Comparison of ENCODE assay signal across 1 cellular context in genomic region chr16:67942200-67942509, GRCh38.
TF ChIP-seq lines count a peak whose summit lies in the region.

No MANE protein-coding gene starts in this region.

TF ChIP-seq in HepG2, 621 proteins besides CTCF, POLR2A, EP300 and RAD21 (continued from another document):
- TF ChIP-seq ZNF687 (CRISPR knock-in tag; IDR thresholded peaks at IDR 0.05) = peak; percentile 75
- TF ChIP-seq PAX8 (CRISPR knock-in tag; IDR thresholded peaks at IDR 0.05; ENCODE audit: borderline replicate concordance) = no peak
- peak; percentile 56; the same call in 1 of the 3 replicates for TF ChIP-seq MXI1 (IDR thresholded peaks at IDR 0.05; ENCODE audit: borderline replicate concordance, low read depth, low read length)
- no peak for TF ChIP-seq FOXK1 (CRISPR knock-in tag; IDR thresholded peaks at IDR 0.05; ENCODE audit: borderline replicate concordance, low read depth)
- no peak for TF ChIP-seq ZNF414 (CRISPR knock-in tag; IDR thresholded peaks at IDR 0.05)
- 0 out of 2 replicates have a peak, but pooled peaks have one; percentile 8 for TF ChIP-seq CBX5 (CRISPR knock-in tag; IDR thresholded peaks at IDR 0.05; ENCODE audit: borderline replicate concordance)
- no peak for TF ChIP-seq ZNF510 (CRISPR knock-in tag; IDR thresholded peaks at IDR 0.05; ENCODE audit: low read depth)
- TF ChIP-seq SMYD3 (CRISPR knock-in tag; IDR thresholded peaks at IDR 0.05) = no peak
- no peak for TF ChIP-seq E2F1 (CRISPR knock-in tag; IDR thresholded peaks at IDR 0.05)
- 0 out of 2 replicates have a peak, but pooled peaks have one; percentile 59 for TF ChIP-seq ARNT2 (CRISPR knock-in tag; IDR thresholded peaks at IDR 0.05; ENCODE audit: low read depth)
- TF ChIP-seq ZFAT (CRISPR knock-in tag; conservative IDR thresholded peaks at IDR 0.05) = no peak
- no peak for TF ChIP-seq ZSCAN29 (CRISPR knock-in tag; conservative IDR thresholded peaks at IDR 0.05)
- no peak for TF ChIP-seq ZKSCAN1 (IDR thresholded peaks at IDR 0.05; ENCODE audit: low read length)
- no peak for TF ChIP-seq TBP (CRISPR knock-in tag; IDR thresholded peaks at IDR 0.05)
- peak; percentile 18; the same call in 1 of the 2 replicates for TF ChIP-seq BHLHE40 (IDR thresholded peaks at IDR 0.05; ENCODE audit: low read length)
- TF ChIP-seq ZNF572 (CRISPR knock-in tag; IDR thresholded peaks at IDR 0.05) = 0 out of 2 replicates have a peak, but pooled peaks have one; percentile 31
- no peak for TF ChIP-seq ARHGAP35 (CRISPR knock-in tag; IDR thresholded peaks at IDR 0.05; ENCODE audit: borderline replicate concordance)
- no peak for TF ChIP-seq TCF7L2 (IDR thresholded peaks at IDR 0.05; ENCODE audit: low read depth, low read length)
- TF ChIP-seq PHF21A (CRISPR knock-in tag; IDR thresholded peaks at IDR 0.05) = no peak
- TF ChIP-seq ZNF333 (CRISPR knock-in tag; IDR thresholded peaks at IDR 0.05; ENCODE audit: borderline replicate concordance) = no peak
- TF ChIP-seq ZMYM3 (CRISPR knock-in tag; IDR thresholded peaks at IDR 0.05) = peak; percentile 6; the same call in 1 of the 2 replicates
- TF ChIP-seq ZIK1 (CRISPR knock-in tag; IDR thresholded peaks at IDR 0.05; ENCODE audit: borderline replicate concordance, low read depth) = peak; percentile 73; the same call in 1 of the 2 replicates
- TF ChIP-seq ZNF709 (CRISPR knock-in tag; IDR thresholded peaks at IDR 0.05) = no peak
- TF ChIP-seq ZSCAN31 (CRISPR knock-in tag; IDR thresholded peaks at IDR 0.05; ENCODE audit: low read depth) = no peak; the same call in 1 of the 2 replicates
- TF ChIP-seq ZNF235 (CRISPR knock-in tag; IDR thresholded peaks at IDR 0.05; ENCODE audit: borderline replicate concordance) = no peak
- no peak for TF ChIP-seq ZNF674 (CRISPR knock-in tag; IDR thresholded peaks at IDR 0.05; ENCODE audit: low read depth)
- no peak for TF ChIP-seq ZBTB25 (CRISPR knock-in tag; IDR thresholded peaks at IDR 0.05)
- TF ChIP-seq NFIB (CRISPR knock-in tag; IDR thresholded peaks at IDR 0.05; ENCODE audit: borderline replicate concordance) = no peak
- TF ChIP-seq ZNF652 (CRISPR knock-in tag; IDR thresholded peaks at IDR 0.05; ENCODE audit: borderline replicate concordance, low read depth) = no peak
- no peak for TF ChIP-seq CSRNP1 (CRISPR knock-in tag; IDR thresholded peaks at IDR 0.05)
- TF ChIP-seq RARA (CRISPR knock-in tag; IDR thresholded peaks at IDR 0.05) = no peak
- no peak for TF ChIP-seq ZNF121 (CRISPR knock-in tag; IDR thresholded peaks at IDR 0.05)
- TF ChIP-seq LBX2 (CRISPR knock-in tag; IDR thresholded peaks at IDR 0.05; ENCODE audit: borderline replicate concordance) = peak; percentile 71
- no peak for TF ChIP-seq SIX4 (CRISPR knock-in tag; IDR thresholded peaks at IDR 0.05)
